Comparison of ENCODE assay signal across 8 cellular contexts in the genomic region with DNA sequence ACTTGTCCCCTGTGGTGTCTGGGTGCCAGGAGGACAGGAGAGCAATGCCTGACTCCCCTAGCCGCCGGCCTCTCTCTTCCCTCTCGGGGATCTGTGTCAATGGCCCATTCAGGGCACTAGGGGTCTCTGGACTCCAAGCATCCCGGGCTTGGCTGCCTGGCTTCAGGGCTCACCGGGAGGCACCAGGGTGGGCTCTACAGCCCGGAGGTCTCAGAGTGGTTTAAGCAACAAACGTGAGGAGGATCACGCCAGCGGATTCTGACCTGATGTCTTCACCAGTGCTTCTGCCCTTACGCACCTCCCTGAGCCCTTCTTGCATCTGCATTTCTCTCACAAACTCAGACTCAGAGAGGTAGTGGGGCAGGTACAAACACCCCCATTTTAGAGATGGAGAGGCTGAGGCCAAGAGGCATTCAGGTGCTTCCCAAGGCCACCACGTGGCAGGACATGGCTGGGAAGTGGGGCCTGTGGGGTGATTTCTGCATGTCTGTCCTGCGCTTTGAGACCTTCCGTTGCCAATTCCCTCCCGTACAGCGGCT.
DNase-seq lines count a peak whose midpoint lies in the region; ATAC-seq and TF ChIP-seq lines count a peak whose summit lies in the region.

No MANE protein-coding gene starts in this region.

- H3F3A ChIP-seq in smooth muscle cell (ENCODE audit: low read depth): no peaks in the 10 kb centered on the region

- H3K27me3 Mint-ChIP-seq in WTC11 (ENCODE audit: low read depth): peaks cover 9% of the 10 kb centered on the region

- H3K9ac ChIP-seq in smooth muscle cell (ENCODE audit: low read depth): no peak overlapping the region

- TF ChIP-seq CTCF in WTC11 (IDR thresholded peaks at IDR 0.05) (peak; percentile 84), smooth muscle cell (IDR thresholded peaks at IDR 0.05; ENCODE audit: borderline replicate concordance, insufficient read depth, poor library complexity, severe bottlenecking) (peak; percentile 55)

- no peaks in the 10 kb centered on the region for H3K79me2 ChIP-seq in smooth muscle cell (ENCODE audit: low read depth)

- H3K4me3 Mint-ChIP-seq in WTC11: no peak overlapping the region

- no peak overlapping the region for H3K27ac Mint-ChIP-seq in WTC11

- peaks cover 9% of the 10 kb centered on the region for H3K27me3 ChIP-seq in smooth muscle cell (ENCODE audit: low read depth)

- H3K4me1 Mint-ChIP-seq in WTC11: peaks cover 10% of the 10 kb centered on the region

- H3K27ac ChIP-seq in smooth muscle cell (ENCODE audit: low read depth): no peak overlapping the region

- intact Hi-C loops in Right ventricle myocardium inferior (cut with DNase I): no loop called here
- intact Hi-C loops in cardiac septum (cut with DNase I): no loop called here
- intact Hi-C loops in Right ventricle myocardium superior (cut with DNase I): no loop called here

- 61% methylated on average over 15 of the region's 15 CpGs for WGBS in smooth muscle cell (ENCODE audit: low lambda C conversion rate)

- H3K9me3 Mint-ChIP-seq in WTC11: no peaks in the 10 kb centered on the region

- H3K4me1 ChIP-seq in smooth muscle cell (ENCODE audit: low read depth): no peaks in the 10 kb centered on the region

- no peak overlapping the region for H2AFZ ChIP-seq in smooth muscle cell (ENCODE audit: low read depth)

- POLR2A ChIA-PET in WTC11 (lab: Charles Lee): no interaction called here

- no peaks in the 10 kb centered on the region for H4K20me1 ChIP-seq in smooth muscle cell (ENCODE audit: low read depth)

- H3K36me3 Mint-ChIP-seq in WTC11: no peaks in the 10 kb centered on the region

- H3K9me3 ChIP-seq in smooth muscle cell (replicated peaks; ENCODE audit: low read depth): no peaks in the 10 kb centered on the region

- DNase-seq in Right ventricle myocardium inferior (ENCODE audit: missing footprints) (no peak), cardiac septum (ENCODE audit: low spot score) (no peak), HuH-7 (ENCODE audit: low spot score) (peak; percentile 62), WTC11 (ENCODE audit: low spot score) (peak; percentile 73), Right ventricle myocardium superior (no peak), smooth muscle cell (lab: John Stamatoyannopoulos, UW; ENCODE audit: unreplicated experiment) (peak; percentile 2), NCI-H446 (lab: John Stamatoyannopoulos, UW) (no peak)

- no peak overlapping the region for H3K4me3 ChIP-seq in smooth muscle cell

- ATAC-seq in Right ventricle myocardium inferior (peak; percentile 30), GM21528 (IDR thresholded peaks at IDR 0.05; ENCODE audit: low FRiP score, unreplicated experiment) (peak; percentile 76), WTC11 (peak; percentile 85), Right ventricle myocardium superior (ENCODE audit: poor library complexity) (peak; percentile 69)

- no peaks in the 10 kb centered on the region for H3K36me3 ChIP-seq in smooth muscle cell (ENCODE audit: low read depth)

- H3K4me2 ChIP-seq in smooth muscle cell: no peak overlapping the region

- CTCF ChIA-PET in WTC11 (lab: Charles Lee): interaction anchor here (0.6 to 4.5 kb wide), 24 partner anchors 8 to 380 kb away, joined by 3 to 26 read pairs (median 4); no protein-coding TSS in a partner anchor

TF ChIP-seq in WTC11, 78 proteins besides CTCF, POLR2A, EP300 and RAD21:
- TF ChIP-seq RORB (CRISPR knock-in tag; IDR thresholded peaks at IDR 0.05) (no peak), ZNF423 (CRISPR knock-in tag; IDR thresholded peaks at IDR 0.05) (peak; percentile 9; the same call in 1 of the 2 replicates)

Comparison
In these comparisons a context has a peak if more than half of its experiments do, and no peak if none do; other contexts are left out.
1. ATAC-seq: peak in every context shown above with its lines; median percentile 85 in WTC11; 76 in GM21528; 69 in Right ventricle myocardium superior; 30 in Right ventricle myocardium inferior.
2. DNase-seq: peak in HuH-7 (single experiment), WTC11 (single experiment) and smooth muscle cell (single experiment); none in Right ventricle myocardium inferior (single experiment), cardiac septum (single experiment), Right ventricle myocardium superior (single experiment) and NCI-H446 (0 of 2).